ENCODE assay signal across 8 cellular contexts in the genomic region with DNA sequence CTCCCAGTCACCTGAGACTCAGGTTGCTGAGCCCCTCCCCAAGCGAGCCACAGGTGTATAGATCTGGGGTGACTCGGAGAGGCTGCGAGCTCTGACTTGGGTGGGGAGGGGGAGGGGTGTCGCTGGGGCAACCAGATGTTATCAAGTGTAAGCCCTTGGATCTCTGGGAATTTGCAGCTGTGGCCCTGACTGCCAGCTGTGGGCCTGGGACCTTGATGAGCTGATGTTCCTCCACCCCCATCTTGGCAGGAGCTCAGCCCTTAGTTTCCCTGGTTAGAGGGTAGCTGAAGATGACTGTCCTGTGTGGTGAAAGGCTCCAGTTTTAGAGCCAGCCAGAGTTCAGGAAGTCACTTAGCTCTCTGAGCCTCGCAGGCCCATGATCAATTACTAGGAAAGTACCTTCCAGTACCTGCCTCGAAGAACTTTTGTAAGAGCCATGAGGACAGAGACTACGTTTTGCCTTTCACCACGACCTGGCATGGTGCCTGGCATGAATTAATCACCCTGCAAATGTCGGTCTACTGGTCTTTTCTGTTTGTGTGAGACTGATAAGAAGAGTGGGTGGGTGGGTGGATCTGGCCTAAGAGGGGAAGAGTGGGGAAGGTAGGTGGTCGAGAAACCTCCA. TPM values are rescaled to one million over a fixed set of nuclear protein-coding genes. Genes with fewer than 3 reads are reported as not detected.
DNase-seq lines count a peak whose midpoint lies in the region; ATAC-seq and TF ChIP-seq lines count a peak whose summit lies in the region.

No MANE protein-coding gene starts in this region.

- 21 to 26% methylated on average over 10 of the region's 10 CpGs for WGBS in esophagus, 2 donors

- H3K9me2 ChIP-seq in PC-9 (ENCODE audit: insufficient read depth) = no peaks in the 10 kb centered on the region

- no peak for ATAC-seq in GM21825 (IDR thresholded peaks at IDR 0.05; ENCODE audit: unreplicated experiment)

- H3K79me2 ChIP-seq in PC-9 (ENCODE audit: low read depth) = peaks cover 90% of the 10 kb centered on the region

- H3K27me3 ChIP-seq in PC-9 (ENCODE audit: insufficient read depth, low read depth) (no peaks in the 10 kb centered on the region), esophagus (ENCODE audit: control insufficient read depth in 1 of 2, insufficient read depth in 2 of 2, low read length in 2 of 2) (no peaks in the 10 kb centered on the region)

- peak; percentile 38 for DNase-seq in DMS53 (lab: John Stamatoyannopoulos, UW)
- no peak for DNase-seq in DMS53 treated with DMSO at 0.1 percent for 48 hours (lab: John Stamatoyannopoulos, UW; ENCODE audit: unreplicated experiment)
- peak; percentile 84 to 96 for DNase-seq in PC-9
- DNase-seq in T-helper 1 cell = no peak
- no peak for DNase-seq in coronary artery (ENCODE audit: low spot score)

- no TSS peak for BruUV-seq in PC-9 (replicated peaks; lab: Mats Ljungman, UMichigan)

- H3K4me2 ChIP-seq in PC-9 = peak overlapping the region; percentile 99

- peaks cover 96% of the 10 kb centered on the region for H3K4me1 ChIP-seq in PC-9 (replicated peaks; ENCODE audit: insufficient read depth)
- H3K4me1 ChIP-seq in esophagus (ENCODE audit: control insufficient read depth in 2 of 2, insufficient read depth in 2 of 2, low read length in 1 of 2) = peaks cover 6 to 33% of the 10 kb centered on the region in 2 donors

- peaks cover 11% of the 10 kb centered on the region for H4K20me1 ChIP-seq in PC-9 (ENCODE audit: insufficient read depth)

- H3F3A ChIP-seq in PC-9 (ENCODE audit: insufficient read depth, low read depth) = peaks cover 85% of the 10 kb centered on the region

- H3K4me3 ChIP-seq in PC-9 (peak overlapping the region; percentile 51), esophagus (ENCODE audit: low read depth in 1 of 2, low read length in 2 of 2) (no peak overlapping the region), skin epidermis (peak overlapping the region in 1 of 7 experiments; percentile 16), coronary artery (no peak overlapping the region)

- TF ChIP-seq CTCF in PC-9 (conservative IDR thresholded peaks at IDR 0.05) (no peak), coronary artery (IDR thresholded peaks at IDR 0.05) (no peak)

- H3K9me3 ChIP-seq in PC-9 (ENCODE audit: insufficient read depth, low read depth) (no peaks in the 10 kb centered on the region), esophagus (ENCODE audit: control insufficient read depth in 2 of 2, insufficient read depth in 1 of 2, low read depth in 1 of 2, low read length in 1 of 2) (no peaks in the 10 kb centered on the region)

- no peaks in the 10 kb centered on the region; the same call in 1 of the 2 replicates for H3K36me3 ChIP-seq in PC-9 (ENCODE audit: low read depth)
- peaks cover 0 to 4% of the 10 kb centered on the region in 2 donors for H3K36me3 ChIP-seq in esophagus (ENCODE audit: control insufficient read depth in 2 of 2, insufficient read depth in 2 of 2, low read length in 1 of 2)

- POLR2A ChIA-PET in PC-9 (lab: Charles Lee; ENCODE audit: unreplicated experiment) = interaction anchor here (0.6 to 0.7 kb wide), 4 partner anchors 13 to 512 kb away, joined by 3 to 7 read pairs (median 4); no protein-coding TSS in a partner anchor

- H3K27ac ChIP-seq in PC-9 = peak overlapping the region; percentile 99
- peak overlapping the region; percentile 97 to 100 for H3K27ac ChIP-seq in esophagus (ENCODE audit: low read depth in 2 of 2, low read length in 1 of 2)
- H3K27ac ChIP-seq in skin epidermis = peak overlapping the region in 20 of 21 experiments; percentile 40 to 95 (median 85)
- H3K27ac ChIP-seq in coronary artery = peak overlapping the region in 1 of 2 donors; percentile 36

- CTCF ChIA-PET in PC-9 (lab: Charles Lee) = interaction anchor here (0.6 kb wide), 1 partner anchor 535 kb away, joined by 5 read pairs; no protein-coding TSS in a partner anchor

- H2AFZ ChIP-seq in PC-9 = no peak overlapping the region

- intact Hi-C loops in PC-9 (cut with micrococcal nuclease; ENCODE audit: unreplicated experiment) = loop anchor here (1.0 to 2.0 kb wide), 3 partner anchors 8 to 45 kb away; no protein-coding TSS in a partner anchor

RNA-seq across cellular contexts. Expression of a gene that starts 55.8 kb away (rescaled TPM):
- 180 and 187 TPM in 2 replicates for total RNA-seq in PC-9 (2021)
- polyA plus RNA-seq in esophagus = 10 to 100 TPM; 33.2 to 52.2 TPM

RNA-seq across cellular contexts. Expression of a gene that starts 56.1 kb away (rescaled TPM):
- 42.4 and 47.0 TPM in 2 replicates for total RNA-seq in PC-9 (2021)
- polyA plus RNA-seq in esophagus = 10 to 100 TPM in 1 of 2 donors, 1 to 10 TPM in 1; 4.6 to 11.4 TPM

RNA-seq across cellular contexts. Expression of a gene that starts 58.8 kb away (rescaled TPM):
- 2.1 and 2.8 TPM in 2 replicates for total RNA-seq in PC-9 (2021)
- 1 to 10 TPM; 2.8 to 4.9 TPM for polyA plus RNA-seq in esophagus

Comparison
In these comparisons a context has a peak if more than half of its experiments do, and no peak if none do; other contexts are left out.
1. DNase-seq: peak in DMS53 (single experiment) and PC-9 (2 of 2); none in DMS53 treated with DMSO at 0.1 percent for 48 hours (single experiment), T-helper 1 cell (0 of 5) and coronary artery (single experiment).